In the genomic region with DNA sequence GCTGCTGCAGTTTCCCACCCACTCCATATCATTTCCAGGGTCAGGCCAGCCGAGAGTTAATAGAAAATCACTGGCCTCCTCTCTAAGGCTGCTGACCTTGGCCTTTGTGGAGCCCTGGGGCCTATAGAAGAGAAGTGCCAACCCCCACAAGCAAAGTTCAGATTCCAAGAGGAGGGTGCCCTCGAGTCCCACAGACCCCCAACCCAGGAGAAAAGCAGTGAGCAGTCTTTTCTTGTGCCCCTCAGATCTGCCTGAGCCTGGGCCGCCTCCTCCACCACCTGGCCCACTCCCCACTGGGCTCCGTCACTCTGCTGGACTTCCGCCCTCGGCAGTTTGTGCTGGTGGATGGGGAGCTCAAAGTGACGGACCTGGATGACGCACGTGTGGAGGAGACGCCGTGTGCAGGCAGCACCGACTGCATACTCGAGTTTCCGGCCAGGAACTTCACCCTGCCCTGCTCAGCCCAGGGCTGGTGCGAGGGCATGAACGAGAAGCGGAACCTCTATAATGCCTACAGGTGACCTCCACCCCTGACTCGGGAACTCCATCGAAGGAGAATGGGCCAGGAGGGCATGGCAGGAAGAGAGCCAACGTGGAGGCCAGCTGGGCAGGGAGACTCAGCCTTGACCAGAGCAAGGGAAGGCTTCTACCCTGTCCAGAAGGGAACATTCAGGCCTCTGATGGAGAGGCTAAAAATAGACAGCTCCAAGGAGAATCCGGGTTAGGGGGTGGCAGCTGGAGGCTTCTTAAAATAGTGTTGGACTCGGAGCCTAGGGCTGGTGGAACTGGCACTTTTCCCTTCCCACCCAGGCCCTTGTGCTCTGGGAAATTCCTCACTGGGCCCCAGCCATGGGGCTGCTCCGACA, we compare ENCODE assay signal across 12 cellular contexts. TPM values are rescaled to one million over a fixed set of nuclear protein-coding genes. Genes with fewer than 3 reads are reported as not detected.
A peak's percentile ranks its signal among the peaks of the same experiment; 100 is the strongest.
DNase-seq lines count a peak whose midpoint lies in the region; ATAC-seq, FAIRE-seq and TF ChIP-seq lines count a peak whose summit lies in the region.
"Had no signal": no experiment of that assay in that cellular context is flagged by ENCODE, and none has a peak within 500 bp of the region (broad histone marks: within the 10 kb centered on the region; RNA-seq: fewer than 3 reads in every experiment).

No MANE protein-coding gene starts in this region.

- peaks cover 23% of the 10 kb centered on the region for H3K4me1 ChIP-seq in astrocyte (ENCODE audit: insufficient read depth, low read length)
- H3K4me1 ChIP-seq in right atrium auricular region: peaks cover 0 to 70% of the 10 kb centered on the region in 2 donors
- H3K4me1 ChIP-seq in upper lobe of left lung: peaks cover 12 to 22% (median 19%) of the 10 kb centered on the region in 4 donors

- H3K4me1 Mint-ChIP-seq in astrocyte (ENCODE audit: low read depth, unreplicated experiment): peaks cover 23% of the 10 kb centered on the region
- no peaks in the 10 kb centered on the region for H3K4me1 Mint-ChIP-seq in activated T-helper 17 cell treated with anti-CD3 and anti-CD28 coated beads, Interleukin-2, amount 50 U/mL, for 72 hours

- no peaks in the 10 kb centered on the region for H3K9me3 ChIP-seq in astrocyte (ENCODE audit: insufficient read depth, low read depth, low read length)
- H3K9me3 ChIP-seq in right atrium auricular region: no peaks in the 10 kb centered on the region
- H3K9me3 ChIP-seq in upper lobe of left lung: no peaks in the 10 kb centered on the region

- H3K79me2 ChIP-seq in astrocyte (ENCODE audit: insufficient read depth, low read length): peaks cover 30% of the 10 kb centered on the region

- peaks cover 20% of the 10 kb centered on the region for H3K36me3 Mint-ChIP-seq in astrocyte (ENCODE audit: low read depth, unreplicated experiment)
- H3K36me3 Mint-ChIP-seq in activated T-helper 17 cell treated with anti-CD3 and anti-CD28 coated beads, Interleukin-2, amount 50 U/mL, for 72 hours (ENCODE audit: low read depth): no peaks in the 10 kb centered on the region

- peaks cover 9% of the 10 kb centered on the region for H3K27me3 Mint-ChIP-seq in astrocyte (ENCODE audit: low read depth, unreplicated experiment)
- peaks cover 6% of the 10 kb centered on the region for H3K27me3 Mint-ChIP-seq in activated T-helper 17 cell treated with anti-CD3 and anti-CD28 coated beads, Interleukin-2, amount 50 U/mL, for 72 hours

- H3K36me3 ChIP-seq in astrocyte (ENCODE audit: insufficient read depth, low read length) (peaks cover 13% of the 10 kb centered on the region), right atrium auricular region (peaks cover 52% of the 10 kb centered on the region), upper lobe of left lung (peaks cover 0 to 32% (median 12%) of the 10 kb centered on the region in 4 donors)

- peaks cover 51% of the 10 kb centered on the region for H4K20me1 ChIP-seq in astrocyte (ENCODE audit: insufficient read depth, low read length)

- H3K9me3 Mint-ChIP-seq in astrocyte (ENCODE audit: unreplicated experiment): no peaks in the 10 kb centered on the region
- no peaks in the 10 kb centered on the region for H3K9me3 Mint-ChIP-seq in activated T-helper 17 cell treated with anti-CD3 and anti-CD28 coated beads, Interleukin-2, amount 50 U/mL, for 72 hours

- H3K27ac ChIP-seq in astrocyte (ENCODE audit: low read depth, low read length): no peak overlapping the region
- H3K27ac ChIP-seq in right atrium auricular region: peak overlapping the region; percentile 89 to 96
- H3K27ac ChIP-seq in upper lobe of left lung: peak overlapping the region; percentile 41 to 89 (median 78)

- WGBS in upper lobe of left lung, 2 donors: 77 to 83% methylated on average over 21 to 23 of the region's 23 CpGs

- H3K4me2 ChIP-seq in astrocyte (ENCODE audit: low read length): peak overlapping the region; percentile 48

- no peak for FAIRE-seq in astrocyte (lab: Jason Lieb, UNC)
- FAIRE-seq: GM12891 had no signal

- DNase-seq in astrocyte (ENCODE audit: low read depth) (no peak), right atrium auricular region (ENCODE audit: low spot score) (no peak), omental fat pad (ENCODE audit: low spot score) (no peak), upper lobe of left lung (peak in 1 of 2 donors; percentile 71), NCI-H1092 treated with DMSO at 0.1 percent for 48 hours (lab: John Stamatoyannopoulos, UW) (no peak)
- DNase-seq: activated effector memory CD4-positive, alpha-beta T cell treated with anti-CD3 and anti-CD28 coated beads, Interleukin-2, amount 50 U/mL, for 16 hours; cortex of kidney; SHP77 treated with DMSO at 0.1 percent for 48 hours had no signal

- no peak for TF ChIP-seq EP300 in upper lobe of left lung (IDR thresholded peaks at IDR 0.05)

- H3K27ac Mint-ChIP-seq in astrocyte (ENCODE audit: unreplicated experiment): peak overlapping the region; percentile 14
- H3K27ac Mint-ChIP-seq in activated T-helper 17 cell treated with anti-CD3 and anti-CD28 coated beads, Interleukin-2, amount 50 U/mL, for 72 hours: no peak overlapping the region

- H3K9ac ChIP-seq in astrocyte (ENCODE audit: low read length): no peak overlapping the region

- ATAC-seq in omental fat pad (ENCODE audit: low FRiP score): peak; percentile 17
- ATAC-seq in upper lobe of left lung (ENCODE audit: low FRiP score in 2 of 2): no peak
- ATAC-seq in activated T-helper 17 cell treated with anti-CD3 and anti-CD28 coated beads, Interleukin-2, amount 50 U/mL, for 72 hours (replicated peaks): no peak
- no peak for ATAC-seq in HG03571 (IDR thresholded peaks at IDR 0.05; ENCODE audit: unreplicated experiment)
- ATAC-seq: activated CD4-positive, CD25-positive, alpha-beta regulatory T cell treated with anti-CD3 and anti-CD28 coated beads, Interleukin-2, amount 50 U/mL, for 24 hours had no signal

- TF ChIP-seq POLR2A in upper lobe of left lung (IDR thresholded peaks at IDR 0.05): no peak

- H3K4me3 Mint-ChIP-seq in astrocyte (ENCODE audit: unreplicated experiment): peak overlapping the region; percentile 20
- no peak overlapping the region for H3K4me3 Mint-ChIP-seq in activated T-helper 17 cell treated with anti-CD3 and anti-CD28 coated beads, Interleukin-2, amount 50 U/mL, for 72 hours

- H3K4me3 ChIP-seq in astrocyte (ENCODE audit: insufficient read depth, low read depth, low read length) (no peak overlapping the region), right atrium auricular region (peak overlapping the region in 1 of 2 donors; percentile 88), upper lobe of left lung (no peak overlapping the region)

- H2AFZ ChIP-seq in astrocyte (ENCODE audit: low read depth, low read length): no peak overlapping the region

- no peak for TF ChIP-seq CTCF in astrocyte (IDR thresholded peaks at IDR 0.05; ENCODE audit: insufficient read depth, low read depth, low read length)
- no peak for TF ChIP-seq CTCF in right atrium auricular region (IDR thresholded peaks at IDR 0.05)
- TF ChIP-seq CTCF in omental fat pad (IDR thresholded peaks at IDR 0.05): no peak
- no peak for TF ChIP-seq CTCF in upper lobe of left lung (IDR thresholded peaks at IDR 0.05)

- no peaks in the 10 kb centered on the region for H3K27me3 ChIP-seq in astrocyte (ENCODE audit: insufficient read depth, low read length)
- H3K27me3 ChIP-seq in right atrium auricular region: no peaks in the 10 kb centered on the region
- peaks cover 0 to 3% (median 0%) of the 10 kb centered on the region in 4 donors for H3K27me3 ChIP-seq in upper lobe of left lung

RNA-seq across cellular contexts. Expression of gene PKDCC, which starts 6.2 kb away (rescaled TPM):
- 6.9 and 9.7 TPM in 2 replicates for total RNA-seq in astrocyte
- 100 to 1,000 TPM in 1 of 2 donors, 10 to 100 TPM in 1; 66.0 to 128 TPM for total RNA-seq in right atrium auricular region
- total RNA-seq in omental fat pad: 100 to 1,000 TPM in 3 of 4 donors, 10 to 100 TPM in 1; 72.6 to 307 (median 149) TPM
- 100 to 1,000 TPM in 3 of 6 donors, 10 to 100 TPM in 3; 65.0 to 156 (median 95.9) TPM for total RNA-seq in upper lobe of left lung
- total RNA-seq in activated T-helper 17 cell treated with anti-CD3 and anti-CD28 coated beads, Interleukin-2, amount 50 U/mL, for 72 hours: not detected
